In genomic region chr5:142108432-142109355, GRCh38 we compare ENCODE assay signal across 8 cellular contexts. TPM values are rescaled to one million over a fixed set of nuclear protein-coding genes. Genes with fewer than 3 reads are reported as not detected.
DNase-seq lines count a peak whose midpoint lies in the region; ATAC-seq lines count a peak whose summit lies in the region.

NDFIP1 (plus strand) TSS chr5:142108779; CDS start chr5:142108975, 196 bp downstream.

- no peaks in the 10 kb centered on the region for H3K27me3 ChIP-seq in ACC112 (ENCODE audit: insufficient read depth, low read length)

- H3K27ac ChIP-seq in ACC112 (ENCODE audit: low read depth, low read length), result peak within 1 kb of the TSS; percentile 73

- H3K79me2 ChIP-seq in ACC112 (ENCODE audit: control insufficient read depth, insufficient read depth, low read length, unreplicated experiment), result peaks cover 46% of the 10 kb centered on the region

- H3K36me3 ChIP-seq in ACC112 (ENCODE audit: insufficient read depth, low read length), result no peaks in the 10 kb centered on the region; the same call in 1 of the 2 replicates

- ATAC-seq in GM18858 (IDR thresholded peaks at IDR 0.05; ENCODE audit: unreplicated experiment) (peak; percentile 83), HG03064 (IDR thresholded peaks at IDR 0.05; ENCODE audit: low read depth, unreplicated experiment) (peak; percentile 98)

- peak within 1 kb of the TSS; percentile 49 for H2AFZ ChIP-seq in ACC112 (ENCODE audit: low read length, unreplicated experiment)

- peak within 1 kb of the TSS; percentile 88 for H3K4me3 ChIP-seq in ACC112 (ENCODE audit: low read depth, low read length)

- peaks cover 11% of the 10 kb centered on the region for H3K4me1 ChIP-seq in ACC112 (ENCODE audit: control insufficient read depth, insufficient read depth, low read length, unreplicated experiment)

- DNase-seq in NCI-H226 (peak; percentile 68), cerebellum (ENCODE audit: low spot score) (peak; percentile 82), kidney glomerular epithelial cell (lab: John Stamatoyannopoulos, UW) (peak; percentile 67)
- peak; percentile 78 for DNase-seq in activated CD4-positive, alpha-beta T cell treated with anti-CD3 and anti-CD28 coated beads for 1 hour
- DNase-seq in stimulated activated CD4-positive, alpha-beta T cell treated with anti-CD3 and anti-CD28 coated beads, Interleukin-15, amount 100 ng/mL, for 48 hours (ENCODE audit: low read depth in 2 of 2), result peak; percentile 70 to 83

RNA-seq across cellular contexts. Expression of gene NDFIP1, which starts in this region (rescaled TPM):
- total RNA-seq in cerebellum, result 153 TPM

Comparison
In these comparisons a context has a peak if more than half of its experiments do, and no peak if none do; other contexts are left out.
1. Peak in every context shown above with its lines: DNase-seq, ATAC-seq, H3K4me3 ChIP-seq and H3K27ac ChIP-seq.